ENCODE assay signal across 13 cellular contexts in genomic region chr2:18690342-18690741, GRCh38.
DNase-seq lines count a peak whose midpoint lies in the region; ATAC-seq, FAIRE-seq and TF ChIP-seq lines count a peak whose summit lies in the region.
"Had no signal": no experiment of that assay in that cellular context is flagged by ENCODE, and none has a peak within 500 bp of the region (broad histone marks: within the 10 kb centered on the region; RNA-seq: fewer than 3 reads in every experiment).

No MANE protein-coding gene starts in this region.

- no peaks in the 10 kb centered on the region for H3K4me1 Mint-ChIP-seq in chondrocyte (ENCODE audit: low read depth)
- no peaks in the 10 kb centered on the region for H3K4me1 Mint-ChIP-seq in nephron progenitor cell

- H3K9me3 ChIP-seq in Karpas-422 (ENCODE audit: low read length), result no peaks in the 10 kb centered on the region
- H3K9me3 ChIP-seq: colonic mucosa, transverse colon had no signal

- H3K36me3 Mint-ChIP-seq in chondrocyte (ENCODE audit: low read depth), result no peaks in the 10 kb centered on the region
- peaks cover 3% of the 10 kb centered on the region for H3K36me3 Mint-ChIP-seq in nephron progenitor cell (ENCODE audit: low read depth)

- no peaks in the 10 kb centered on the region for H3K27me3 ChIP-seq in GM06990 (replicated peaks; ENCODE audit: control insufficient read depth, insufficient read depth, low read length)
- no peaks in the 10 kb centered on the region for H3K27me3 ChIP-seq in Karpas-422 (ENCODE audit: low read length)
- H3K27me3 ChIP-seq: colonic mucosa, spleen, transverse colon had no signal

- H3K27ac Mint-ChIP-seq in chondrocyte (ENCODE audit: unreplicated experiment) (no peak overlapping the region), nephron progenitor cell (no peak overlapping the region)
- H3K27ac Mint-ChIP-seq: activated naive CD4-positive, alpha-beta T cell treated with anti-CD3 and anti-CD28 coated beads, Interleukin-2, amount 50 U/mL, for 72 hours; T-helper 1 cell treated with Interleukin-12 subunit alpha and Interleukin-12 subunit beta and Interleukin-4 antibody, amounts not matched to agents 30 μg/mL and 1 μg/mL, for 36 hours had no signal

- H3K27me3 Mint-ChIP-seq in chondrocyte (ENCODE audit: low read depth), result no peaks in the 10 kb centered on the region
- H3K27me3 Mint-ChIP-seq in nephron progenitor cell (ENCODE audit: low read depth, poor library complexity), result no peaks in the 10 kb centered on the region

- peaks cover 4% of the 10 kb centered on the region for H3K9me3 Mint-ChIP-seq in chondrocyte (ENCODE audit: low read depth)
- H3K9me3 Mint-ChIP-seq in nephron progenitor cell, result peaks cover 9% of the 10 kb centered on the region

- no peaks in the 10 kb centered on the region for H3K79me2 ChIP-seq in Karpas-422 (ENCODE audit: low read length)

- no peak for ATAC-seq in GM18520 (IDR thresholded peaks at IDR 0.05; ENCODE audit: unreplicated experiment)
- ATAC-seq: activated naive CD4-positive, alpha-beta T cell treated with anti-CD3 and anti-CD28 coated beads, Interleukin-2, amount 50 U/mL, for 72 hours had no signal

- no peak for TF ChIP-seq POLR2A in GM12891 (IDR thresholded peaks at IDR 0.05; ENCODE audit: low read depth, low read length)

- H2AFZ ChIP-seq in Karpas-422 (ENCODE audit: low read length), result no peak overlapping the region

- H3K36me3 ChIP-seq in GM06990 (ENCODE audit: control insufficient read depth, insufficient read depth, low read length) (no peaks in the 10 kb centered on the region), Karpas-422 (ENCODE audit: insufficient read depth, low read length) (no peaks in the 10 kb centered on the region)
- H3K36me3 ChIP-seq: colonic mucosa, spleen, transverse colon had no signal

- TF ChIP-seq CTCF in GM06990 (IDR thresholded peaks at IDR 0.05; ENCODE audit: insufficient read depth, low read length, poor library complexity, severe bottlenecking) (peak; percentile 21), chondrocyte (IDR thresholded peaks at IDR 0.05) (peak; percentile 49), nephron progenitor cell (IDR thresholded peaks at IDR 0.05) (peak; percentile 25)

- H3K27ac ChIP-seq in Karpas-422 (ENCODE audit: low read length), result no peak overlapping the region
- H3K27ac ChIP-seq: colonic mucosa, spleen, transverse colon had no signal

- H3K4me3 ChIP-seq in GM06990 (replicated peaks; ENCODE audit: low read depth, low read length) (no peak overlapping the region), Karpas-422 (ENCODE audit: low read length) (no peak overlapping the region)
- H3K4me3 ChIP-seq: colonic mucosa, spleen, transverse colon had no signal

- no peak for FAIRE-seq in GM12891 (lab: Jason Lieb, UNC)

- no peak for DNase-seq in GM06990 (ENCODE audit: extremely low read depth, insufficient read length)
- DNase-seq in Karpas-422, result peak; percentile 51
- DNase-seq in chondrocyte (ENCODE audit: low spot score), result no peak
- DNase-seq in nephron progenitor cell, result peak; percentile 8
- DNase-seq in GM12891 (ENCODE audit: insufficient read length, low spot score), result no peak
- DNase-seq in activated CD4-positive, alpha-beta T cell treated with anti-CD3 and anti-CD28 coated beads, Interleukin-2, amount 50 U/mL, for 48 hours, result no peak
- DNase-seq: colonic mucosa, NCI-H2081 treated with DMSO at 0.1 percent for 48 hours, spleen, transverse colon had no signal

- no peaks in the 10 kb centered on the region for H4K20me1 ChIP-seq in Karpas-422 (ENCODE audit: insufficient read depth, low read depth, low read length)

- H3K4me2 ChIP-seq in Karpas-422 (ENCODE audit: low read depth, low read length, poor library complexity, severe bottlenecking), result no peak overlapping the region

- H3K9me2 ChIP-seq in Karpas-422 (replicated peaks; ENCODE audit: insufficient read depth, low read length), result no peaks in the 10 kb centered on the region

- H3K9ac ChIP-seq in Karpas-422 (ENCODE audit: low read length), result no peak overlapping the region

- H3K4me3 Mint-ChIP-seq in chondrocyte (ENCODE audit: unreplicated experiment) (no peak overlapping the region), nephron progenitor cell (no peak overlapping the region)
- H3K4me3 Mint-ChIP-seq: T-helper 1 cell treated with Interleukin-12 subunit alpha and Interleukin-12 subunit beta and Interleukin-4 antibody, amounts not matched to agents 30 μg/mL and 1 μg/mL, for 36 hours had no signal

- H3K4me1 ChIP-seq in Karpas-422 (ENCODE audit: low read length), result no peaks in the 10 kb centered on the region
- H3K4me1 ChIP-seq: colonic mucosa, spleen, transverse colon had no signal

TF ChIP-seq in GM12891, 5 proteins besides CTCF, POLR2A, EP300 and RAD21:
- TF ChIP-seq TAF1 (IDR thresholded peaks at IDR 0.05; ENCODE audit: low read depth, low read length) (no peak), POLR2AphosphoS5 (IDR thresholded peaks at IDR 0.05; ENCODE audit: low read depth, low read length) (no peak), SPI1 (IDR thresholded peaks at IDR 0.05; ENCODE audit: low read depth, low read length) (no peak), PAX5 (IDR thresholded peaks at IDR 0.05; ENCODE audit: insufficient read depth, low read length, severe bottlenecking) (no peak), POU2F2 (IDR thresholded peaks at IDR 0.05; ENCODE audit: low read depth, low read length) (no peak)

Comparison
In these comparisons a context has a peak if more than half of its experiments do, and no peak if none do; other contexts are left out.
1. DNase-seq: peak in Karpas-422 (single experiment) and nephron progenitor cell (single experiment); none in GM06990 (single experiment), chondrocyte (single experiment), GM12891 (single experiment) and activated CD4-positive, alpha-beta T cell treated with anti-CD3 and anti-CD28 coated beads, Interleukin-2, amount 50 U/mL, for 48 hours (0 of 2).
2. Peak in every context shown above with its lines, with median percentiles within 50 percentile points of each other: CTCF ChIP-seq.